Comparison of ENCODE assay signal across 21 cellular contexts in the genomic region with DNA sequence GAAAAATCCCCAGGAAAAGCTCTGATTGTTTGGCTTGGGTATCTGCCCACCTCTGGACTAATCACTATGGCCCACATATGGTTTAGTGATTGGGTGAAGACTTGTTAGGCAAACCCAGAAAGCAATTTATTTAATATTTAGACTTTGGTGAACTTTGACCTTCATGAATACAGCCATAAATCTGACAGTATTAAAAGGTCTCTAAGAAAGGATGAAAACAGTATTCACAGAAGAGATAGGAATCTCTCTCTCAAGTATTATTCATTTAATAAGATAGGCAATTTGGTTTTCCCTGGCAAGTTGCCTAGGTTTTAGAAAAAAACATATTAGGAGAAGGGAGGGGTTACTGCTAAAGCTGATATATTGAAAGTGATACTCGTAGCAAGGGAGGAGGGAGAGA. TPM values are rescaled to one million over a fixed set of nuclear protein-coding genes. Genes with fewer than 3 reads are reported as not detected.
"Had no signal": no experiment of that assay in that cellular context is flagged by ENCODE, and none has a peak within 500 bp of the region (broad histone marks: within the 10 kb centered on the region; RNA-seq: fewer than 3 reads in every experiment).

No MANE protein-coding gene starts in this region.

- H3K4me1 ChIP-seq: foreskin keratinocyte, left lung, neural progenitor cell, right lobe of liver had no signal

- H3K36me3 ChIP-seq: left lung, neural progenitor cell, right lobe of liver, tibial artery, WERI-Rb-1 had no signal

- DNase-seq: activated CD4-positive, alpha-beta T cell treated with anti-CD3 and anti-CD28 coated beads, Interleukin-2, amount 10 ng/mL, durations not matched to agents 7 days and 5 days; activated CD4-positive, CD25-positive, alpha-beta regulatory T cell treated with anti-CD3 and anti-CD28 coated beads, Interleukin-2, amount 50 U/mL, for 72 hours; activated CD8-positive, alpha-beta T cell treated with anti-CD3 and anti-CD28 coated beads, Interleukin-2, amount 10 ng/mL, durations not matched to agents 7 days and 5 days; activated gamma-delta T cell; activated naive CD4-positive, alpha-beta T cell treated with anti-CD3 and anti-CD28 coated beads, Interleukin-2, amount 50 U/mL, for 16 hours; activated naive CD8-positive, alpha-beta T cell treated with anti-CD3 and anti-CD28 coated beads, Interleukin-2, amount 50 U/mL, for 24 hours; cortex of kidney; foreskin keratinocyte; immature natural killer cell; left lung; mammary epithelial cell; naive thymus-derived CD8-positive, alpha-beta T cell; posterior cingulate gyrus; right lobe of liver; stimulated activated CD4-positive, alpha-beta T cell treated with anti-CD3 and anti-CD28 coated beads, Interleukin-1b, Interleukin-23, amount 100 ng/mL, for 48 hours; substantia nigra; tibial artery; WERI-Rb-1 had no signal

- ATAC-seq: activated CD8-positive, alpha-beta T cell treated with anti-CD3 and anti-CD28 coated beads, Interleukin-2, amount 10 ng/mL, durations not matched to agents 7 days and 5 days; activated naive CD8-positive, alpha-beta T cell treated with anti-CD3 and anti-CD28 coated beads, Interleukin-2, amount 50 U/mL, for 24 hours; foreskin keratinocyte; left lung; naive thymus-derived CD8-positive, alpha-beta T cell; right lobe of liver had no signal

- H3K4me3 ChIP-seq: left lung, neural progenitor cell, right lobe of liver, skin epidermis, tibial artery had no signal

- H3K27ac ChIP-seq: foreskin keratinocyte, left lung, neural progenitor cell, right lobe of liver, skin epidermis, tibial artery, WERI-Rb-1 had no signal

- H3K27me3 ChIP-seq: foreskin keratinocyte, left lung, neural progenitor cell, right lobe of liver, tibial artery had no signal

- H3K9me3 ChIP-seq: right lobe of liver, tibial artery had no signal

RNA-seq across cellular contexts. Expression of a gene that starts 57.0 kb away (rescaled TPM):
- total RNA-seq: epithelial cell of proximal tubule had no signal
